In the genomic region with DNA sequence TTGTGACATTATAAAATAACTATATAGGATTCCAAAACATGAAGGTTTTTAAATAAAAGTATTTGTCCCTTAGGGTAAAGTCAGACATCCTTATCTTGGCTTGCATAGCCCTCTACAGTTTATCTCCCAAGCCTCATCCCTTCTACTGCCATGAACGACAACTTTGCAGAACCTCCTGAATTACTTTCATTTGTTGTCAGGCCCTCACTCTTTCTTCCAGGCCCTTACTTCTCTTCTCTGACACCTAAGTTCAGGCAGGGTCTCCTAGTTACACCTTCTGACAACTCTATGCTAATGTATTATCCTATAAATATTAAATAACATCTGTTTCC, we compare ENCODE assay signal across 1 cellular context.
TF ChIP-seq lines count a peak whose summit lies in the region.

No MANE protein-coding gene starts in this region.

TF ChIP-seq in K562, 482 proteins besides CTCF, POLR2A, EP300 and RAD21 (continued from another document):
- TF ChIP-seq, protein P1, sequence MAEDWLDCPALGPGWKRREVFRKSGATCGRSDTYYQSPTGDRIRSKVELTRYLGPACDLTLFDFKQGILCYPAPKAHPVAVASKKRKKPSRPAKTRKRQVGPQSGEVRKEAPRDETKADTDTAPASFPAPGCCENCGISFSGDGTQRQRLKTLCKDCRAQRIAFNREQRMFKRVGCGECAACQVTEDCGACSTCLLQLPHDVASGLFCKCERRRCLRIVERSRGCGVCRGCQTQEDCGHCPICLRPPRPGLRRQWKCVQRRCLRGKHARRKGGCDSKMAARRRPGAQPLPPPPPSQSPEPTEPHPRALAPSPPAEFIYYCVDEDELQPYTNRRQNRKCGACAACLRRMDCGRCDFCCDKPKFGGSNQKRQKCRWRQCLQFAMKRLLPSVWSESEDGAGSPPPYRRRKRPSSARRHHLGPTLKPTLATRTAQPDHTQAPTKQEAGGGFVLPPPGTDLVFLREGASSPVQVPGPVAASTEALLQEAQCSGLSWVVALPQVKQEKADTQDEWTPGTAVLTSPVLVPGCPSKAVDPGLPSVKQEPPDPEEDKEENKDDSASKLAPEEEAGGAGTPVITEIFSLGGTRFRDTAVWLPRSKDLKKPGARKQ (CRISPR knock-in tag; IDR thresholded peaks at IDR 0.05) = no peak
- no peak for TF ChIP-seq RBFOX2 (IDR thresholded peaks at IDR 0.05; ENCODE audit: low read depth, low read length)
